1 cellular context compared by ENCODE assay signal in genomic region chr12:75990189-75990912, GRCh38.
TF ChIP-seq lines count a peak whose summit lies in the region.

No MANE protein-coding gene starts in this region.

TF ChIP-seq in HepG2, 621 proteins besides CTCF, POLR2A, EP300 and RAD21 (continued from another document):
- TF ChIP-seq MZF1 (CRISPR knock-in tag; IDR thresholded peaks at IDR 0.05; ENCODE audit: borderline replicate concordance), result no peak
- TF ChIP-seq ZNF503 (CRISPR knock-in tag; IDR thresholded peaks at IDR 0.05), result peak; percentile 96
- TF ChIP-seq HOXA7 (CRISPR knock-in tag; IDR thresholded peaks at IDR 0.05), result no peak
- TF ChIP-seq ZNF761 (CRISPR knock-in tag; conservative IDR thresholded peaks at IDR 0.05), result 0 out of 2 replicates have a peak, but pooled peaks have one; percentile 47
- TF ChIP-seq ZNF879 (CRISPR knock-in tag; IDR thresholded peaks at IDR 0.05), result no peak
- TF ChIP-seq MIER3 (CRISPR knock-in tag; IDR thresholded peaks at IDR 0.05; ENCODE audit: borderline replicate concordance), result peak; percentile 94; the same call in 1 of the 2 replicates
- peak; percentile 97 for TF ChIP-seq MIXL1 (CRISPR knock-in tag; IDR thresholded peaks at IDR 0.05)
- TF ChIP-seq ZBTB7B (CRISPR knock-in tag; IDR thresholded peaks at IDR 0.05), result peak; percentile 70
- TF ChIP-seq SMC3 (IDR thresholded peaks at IDR 0.05; ENCODE audit: low read length), result peak; percentile 20; the same call in 1 of the 2 replicates
- no peak for TF ChIP-seq PRDM4 (CRISPR knock-in tag; IDR thresholded peaks at IDR 0.05; ENCODE audit: borderline replicate concordance)
- TF ChIP-seq SAP130 (CRISPR knock-in tag; IDR thresholded peaks at IDR 0.05; ENCODE audit: low read depth), result peak; percentile 87
- no peak; the same call in 1 of the 2 replicates for TF ChIP-seq SMARCE1 (IDR thresholded peaks at IDR 0.05; ENCODE audit: borderline replicate concordance)
- TF ChIP-seq ZNF770 (CRISPR knock-in tag; IDR thresholded peaks at IDR 0.05), result no peak
- TF ChIP-seq BCL6 (CRISPR knock-in tag; IDR thresholded peaks at IDR 0.05), result peak; percentile 99
- TF ChIP-seq ZBTB8A (CRISPR knock-in tag; IDR thresholded peaks at IDR 0.05; ENCODE audit: borderline replicate concordance, low read depth), result peak; percentile 87; the same call in 1 of the 2 replicates
- peak; percentile 76 for TF ChIP-seq ZNF644 (CRISPR knock-in tag; IDR thresholded peaks at IDR 0.05; ENCODE audit: low read depth)
- no peak for TF ChIP-seq PLRG1 (conservative IDR thresholded peaks at IDR 0.05)
- no peak for TF ChIP-seq ZFP37 (CRISPR knock-in tag; IDR thresholded peaks at IDR 0.05; ENCODE audit: borderline replicate concordance)
- 0 out of 2 replicates have a peak, but pooled peaks have one; percentile 79 for TF ChIP-seq ZNF205 (CRISPR knock-in tag; IDR thresholded peaks at IDR 0.05)
- no peak; the same call in 1 of the 2 replicates for TF ChIP-seq HNF4G (IDR thresholded peaks at IDR 0.05; ENCODE audit: borderline replicate concordance, low read depth, low read length)
- no peak for TF ChIP-seq HNF4G (CRISPR knock-in tag; IDR thresholded peaks at IDR 0.05; ENCODE audit: borderline replicate concordance, low read depth)
